ENCODE assay signal across 14 cellular contexts in genomic region chr10:14565199-14565598, GRCh38.
A peak's percentile ranks its signal among the peaks of the same experiment; 100 is the strongest.
DNase-seq lines count a peak whose midpoint lies in the region; ATAC-seq and TF ChIP-seq lines count a peak whose summit lies in the region.
"Had no signal": no experiment of that assay in that cellular context is flagged by ENCODE, and none has a peak within 500 bp of the region (broad histone marks: within the 10 kb centered on the region; RNA-seq: fewer than 3 reads in every experiment).

No MANE protein-coding gene starts in this region.

- intact Hi-C loops in psoas muscle (cut with DNase I): no loop called here

- no peaks in the 10 kb centered on the region for H3K36me3 ChIP-seq in Karpas-422 (ENCODE audit: insufficient read depth, low read length)
- H3K36me3 ChIP-seq in psoas muscle (ENCODE audit: insufficient read depth in 1 of 2, low read depth in 1 of 2): no peaks in the 10 kb centered on the region
- H3K36me3 ChIP-seq: thyroid gland had no signal

- H3K27me3 ChIP-seq in Karpas-422 (ENCODE audit: low read length) (no peaks in the 10 kb centered on the region), psoas muscle (ENCODE audit: insufficient read depth in 3 of 3, low read length in 2 of 3) (peaks cover 0 to 2% (median 0%) of the 10 kb centered on the region in 3 donors)
- H3K27me3 ChIP-seq: body of pancreas, thyroid gland had no signal

- H3K4me3 ChIP-seq in Karpas-422 (ENCODE audit: low read length): no peak overlapping the region
- no peak overlapping the region for H3K4me3 ChIP-seq in psoas muscle
- H3K4me3 ChIP-seq: body of pancreas, thyroid gland had no signal

- no peak overlapping the region for H3K9ac ChIP-seq in Karpas-422 (ENCODE audit: low read length)

- H3K9me3 Mint-ChIP-seq in T-helper 1 cell treated with Interleukin-12 subunit alpha and Interleukin-12 subunit beta and Interleukin-4 antibody, amounts not matched to agents 30 μg/mL and 1 μg/mL, for 36 hours: peaks cover 8% of the 10 kb centered on the region
- peaks cover 5% of the 10 kb centered on the region for H3K9me3 Mint-ChIP-seq in central memory CD8-positive, alpha-beta T cell

- H3K79me2 ChIP-seq in Karpas-422 (ENCODE audit: low read length): peaks cover 93% of the 10 kb centered on the region

- no peak overlapping the region for H2AFZ ChIP-seq in Karpas-422 (ENCODE audit: low read length)

- H3K27ac Mint-ChIP-seq in T-helper 1 cell treated with Interleukin-12 subunit alpha and Interleukin-12 subunit beta and Interleukin-4 antibody, amounts not matched to agents 30 μg/mL and 1 μg/mL, for 36 hours: peak overlapping the region; percentile 87
- H3K27ac Mint-ChIP-seq in central memory CD8-positive, alpha-beta T cell (ENCODE audit: low read depth): peak overlapping the region; percentile 97

- no peak for DNase-seq in T-helper 1 cell
- no peak for DNase-seq in Karpas-422
- no peak for DNase-seq in central memory CD8-positive, alpha-beta T cell (ENCODE audit: low spot score in 2 of 2)
- peak; percentile 39 to 76 for DNase-seq in psoas muscle
- DNase-seq in DMS 273 (lab: John Stamatoyannopoulos, UW; ENCODE audit: unreplicated experiment): no peak
- DNase-seq: 8988T, body of pancreas, DMS153, NCI-H2081, thyroid gland had no signal

- H3K27ac ChIP-seq in Karpas-422 (ENCODE audit: low read length) (peak overlapping the region; percentile 91), psoas muscle (no peak overlapping the region)
- H3K27ac ChIP-seq: thyroid gland had no signal

- H3K27me3 Mint-ChIP-seq in T-helper 1 cell treated with Interleukin-12 subunit alpha and Interleukin-12 subunit beta and Interleukin-4 antibody, amounts not matched to agents 30 μg/mL and 1 μg/mL, for 36 hours (ENCODE audit: low read depth): no peaks in the 10 kb centered on the region
- no peaks in the 10 kb centered on the region for H3K27me3 Mint-ChIP-seq in central memory CD8-positive, alpha-beta T cell

- ATAC-seq in central memory CD8-positive, alpha-beta T cell (replicated peaks; ENCODE audit: extremely low read depth, poor library complexity, severe bottlenecking): no peak
- ATAC-seq in psoas muscle (peak in 2 of 4 donors; percentile 38 to 69), HG02763 (IDR thresholded peaks at IDR 0.05; ENCODE audit: unreplicated experiment) (no peak), HG03045 (IDR thresholded peaks at IDR 0.05; ENCODE audit: unreplicated experiment) (no peak)
- ATAC-seq: body of pancreas, HCT116 had no signal

- H3K9me2 ChIP-seq in Karpas-422 (replicated peaks; ENCODE audit: insufficient read depth, low read length): no peaks in the 10 kb centered on the region

- H3K9me3 ChIP-seq in Karpas-422 (ENCODE audit: low read length) (no peaks in the 10 kb centered on the region), psoas muscle (no peaks in the 10 kb centered on the region)
- H3K9me3 ChIP-seq: body of pancreas, thyroid gland had no signal

- TF ChIP-seq CTCF in psoas muscle (IDR thresholded peaks at IDR 0.05): no peak

- 67 to 81% (median 70%) methylated on average over 5 of the region's 5 CpGs for WGBS in psoas muscle, 3 donors

- no peaks in the 10 kb centered on the region for H4K20me1 ChIP-seq in Karpas-422 (ENCODE audit: insufficient read depth, low read depth, low read length)

- H3K4me3 Mint-ChIP-seq in T-helper 1 cell treated with Interleukin-12 subunit alpha and Interleukin-12 subunit beta and Interleukin-4 antibody, amounts not matched to agents 30 μg/mL and 1 μg/mL, for 36 hours: peak overlapping the region; percentile 58
- peak overlapping the region; percentile 64 for H3K4me3 Mint-ChIP-seq in central memory CD8-positive, alpha-beta T cell

- peaks cover 83% of the 10 kb centered on the region for H3K4me1 Mint-ChIP-seq in T-helper 1 cell treated with Interleukin-12 subunit alpha and Interleukin-12 subunit beta and Interleukin-4 antibody, amounts not matched to agents 30 μg/mL and 1 μg/mL, for 36 hours (ENCODE audit: low read depth)
- peaks cover 99% of the 10 kb centered on the region for H3K4me1 Mint-ChIP-seq in central memory CD8-positive, alpha-beta T cell

- peaks cover 48% of the 10 kb centered on the region for H3K4me1 ChIP-seq in Karpas-422 (ENCODE audit: low read length)
- H3K4me1 ChIP-seq in psoas muscle: no peaks in the 10 kb centered on the region
- H3K4me1 ChIP-seq: thyroid gland had no signal

- H3K36me3 Mint-ChIP-seq in T-helper 1 cell treated with Interleukin-12 subunit alpha and Interleukin-12 subunit beta and Interleukin-4 antibody, amounts not matched to agents 30 μg/mL and 1 μg/mL, for 36 hours (ENCODE audit: low read depth): peaks cover 58% of the 10 kb centered on the region
- peaks cover 47% of the 10 kb centered on the region for H3K36me3 Mint-ChIP-seq in central memory CD8-positive, alpha-beta T cell (ENCODE audit: insufficient read depth)

- peak overlapping the region; percentile 66 for H3K4me2 ChIP-seq in Karpas-422 (ENCODE audit: low read depth, low read length, poor library complexity, severe bottlenecking)

Comparison
In these comparisons a context has a peak if more than half of its experiments do, and no peak if none do; other contexts are left out.
1. DNase-seq: peak in psoas muscle (2 of 2); none in T-helper 1 cell (0 of 5), Karpas-422 (single experiment), central memory CD8-positive, alpha-beta T cell (0 of 2) and DMS 273 (single experiment).